ENCODE assay signal across 8 cellular contexts in the genomic region with DNA sequence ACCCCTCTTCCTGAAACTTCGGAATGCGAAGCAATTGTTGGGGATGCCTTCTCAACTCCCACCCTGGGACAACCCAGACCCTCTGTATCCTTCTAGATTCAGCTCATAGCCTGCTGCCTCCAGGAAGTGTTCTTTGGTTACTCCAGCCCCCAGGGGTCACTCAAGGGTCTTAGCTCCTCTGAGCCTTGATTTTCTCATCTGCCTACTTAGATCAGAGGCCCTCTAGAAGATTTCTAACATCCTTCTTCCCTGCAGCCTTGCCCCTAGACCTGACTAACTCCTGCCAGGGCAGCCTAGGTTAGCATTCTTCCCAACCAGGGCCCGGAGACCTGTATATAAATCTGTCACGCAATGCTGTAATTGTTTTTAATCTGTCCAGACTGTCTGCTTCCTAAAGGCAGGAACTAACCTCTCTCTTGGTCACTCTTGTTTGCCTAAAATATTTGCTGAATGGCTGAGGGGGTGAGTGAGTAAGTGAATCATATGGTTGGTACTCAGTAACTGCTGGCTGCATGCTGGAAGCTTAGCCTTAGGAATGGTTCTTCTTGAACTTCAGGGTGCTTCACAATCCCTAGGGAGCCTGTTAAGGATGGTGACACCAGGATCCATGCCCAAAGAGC. TPM values are rescaled to one million over a fixed set of nuclear protein-coding genes. Genes with fewer than 3 reads are reported as not detected.
DNase-seq lines count a peak whose midpoint lies in the region; ATAC-seq lines count a peak whose summit lies in the region.

No MANE protein-coding gene starts in this region.

- H3K4me1 Mint-ChIP-seq in activated naive CD8-positive, alpha-beta T cell treated with anti-CD3 and anti-CD28 coated beads, Interleukin-2, amount 50 U/mL, for 24 hours: peaks cover 69% of the 10 kb centered on the region

- peaks cover 43% of the 10 kb centered on the region for H3K4me1 ChIP-seq in BLaER1

- peak overlapping the region; percentile 89 for H3K27ac Mint-ChIP-seq in activated naive CD8-positive, alpha-beta T cell treated with anti-CD3 and anti-CD28 coated beads, Interleukin-2, amount 50 U/mL, for 24 hours

- peaks cover 6% of the 10 kb centered on the region; the same call in 1 of the 2 replicates for H3K36me3 ChIP-seq in BLaER1

- 0 out of 2 replicates have a peak overlapping the region, but pooled peaks have one; percentile 6 for H3K4me2 ChIP-seq in BLaER1

- no peaks in the 10 kb centered on the region for H3K9me3 ChIP-seq in BLaER1

- H3K27me3 ChIP-seq in BLaER1: no peaks in the 10 kb centered on the region

- no peak overlapping the region for H3K4me3 Mint-ChIP-seq in activated naive CD8-positive, alpha-beta T cell treated with anti-CD3 and anti-CD28 coated beads, Interleukin-2, amount 50 U/mL, for 24 hours

- no peak for ATAC-seq in activated naive CD8-positive, alpha-beta T cell treated with anti-CD3 and anti-CD28 coated beads, Interleukin-2, amount 50 U/mL, for 24 hours
- no peak for ATAC-seq in GM19452 (IDR thresholded peaks at IDR 0.05; ENCODE audit: unreplicated experiment)

- peak; percentile 80 for DNase-seq in HT1080 (ENCODE audit: low read depth)
- DNase-seq in activated naive CD8-positive, alpha-beta T cell treated with anti-CD3 and anti-CD28 coated beads, Interleukin-2, amount 50 U/mL, for 24 hours: no peak
- peak; percentile 76 for DNase-seq in kidney glomerular epithelial cell (lab: John Stamatoyannopoulos, UW)
- no peak for DNase-seq in activated effector memory CD4-positive, alpha-beta T cell treated with anti-CD3 and anti-CD28 coated beads, Interleukin-2, amount 50 U/mL, for 16 hours
- DNase-seq in NCI-H1694 (lab: John Stamatoyannopoulos, UW): no peak
- no peak for DNase-seq in NCI-H2107 (lab: John Stamatoyannopoulos, UW)

- no peak overlapping the region for H3K27ac ChIP-seq in BLaER1

- no peaks in the 10 kb centered on the region for H3K9me3 Mint-ChIP-seq in activated naive CD8-positive, alpha-beta T cell treated with anti-CD3 and anti-CD28 coated beads, Interleukin-2, amount 50 U/mL, for 24 hours

- no peaks in the 10 kb centered on the region for H3K27me3 Mint-ChIP-seq in activated naive CD8-positive, alpha-beta T cell treated with anti-CD3 and anti-CD28 coated beads, Interleukin-2, amount 50 U/mL, for 24 hours

- no peak overlapping the region for H3K9ac ChIP-seq in BLaER1

- no peak overlapping the region for H3K4me3 ChIP-seq in BLaER1

- H3K36me3 Mint-ChIP-seq in activated naive CD8-positive, alpha-beta T cell treated with anti-CD3 and anti-CD28 coated beads, Interleukin-2, amount 50 U/mL, for 24 hours (ENCODE audit: low read depth): peaks cover 20% of the 10 kb centered on the region

- H4K20me1 ChIP-seq in BLaER1: no peaks in the 10 kb centered on the region

RNA-seq across cellular contexts. Expression of a gene that starts 8.2 kb away (rescaled TPM):
- 51.5 and 58.2 TPM in 2 replicates for total RNA-seq in HT1080 (2014; rRNA removed; shearing (Covaris generic))
- polyA plus RNA-seq in HT1080 (2015; cell fraction: cytosol; rRNA removed): 29.3 and 32.6 TPM in 2 replicates
- 27.1 and 33.5 TPM in 2 replicates for polyA plus RNA-seq in HT1080 (2015; cell fraction: nucleus; rRNA removed)

Comparison
In these comparisons a context has a peak if more than half of its experiments do, and no peak if none do; other contexts are left out.
1. DNase-seq: peak in HT1080 (single experiment) and kidney glomerular epithelial cell (single experiment); none in activated naive CD8-positive, alpha-beta T cell treated with anti-CD3 and anti-CD28 coated beads, Interleukin-2, amount 50 U/mL, for 24 hours (single experiment), activated effector memory CD4-positive, alpha-beta T cell treated with anti-CD3 and anti-CD28 coated beads, Interleukin-2, amount 50 U/mL, for 16 hours (single experiment), NCI-H1694 (single experiment) and NCI-H2107 (single experiment).